ENCODE assay signal across 25 cellular contexts in the genomic region with DNA sequence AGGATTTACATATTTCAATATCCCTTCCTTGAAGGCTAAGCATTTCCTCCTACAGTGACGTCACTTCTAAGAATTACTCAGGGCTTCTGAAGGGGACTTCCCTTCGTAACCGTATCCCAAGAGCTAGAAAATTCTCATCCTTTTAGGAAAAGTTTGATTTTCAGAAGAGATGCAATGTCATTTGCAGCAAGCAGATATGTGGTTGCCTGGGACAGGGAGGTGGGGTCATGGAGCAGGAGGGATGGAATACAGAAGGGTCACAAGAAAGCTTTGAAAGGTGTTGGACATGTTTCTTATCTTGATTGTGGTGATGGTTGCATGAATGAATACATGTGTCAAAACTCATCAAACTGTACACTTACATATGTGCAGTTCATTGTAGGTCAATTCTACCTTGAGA.
DNase-seq lines count a peak whose midpoint lies in the region; ATAC-seq, FAIRE-seq and TF ChIP-seq lines count a peak whose summit lies in the region.
"Had no signal": no experiment of that assay in that cellular context is flagged by ENCODE, and none has a peak within 500 bp of the region (broad histone marks: within the 10 kb centered on the region; RNA-seq: fewer than 3 reads in every experiment).

No MANE protein-coding gene starts in this region.

- TF ChIP-seq POLR2A in K562 (conservative IDR thresholded peaks at IDR 0.05), result no peak

- no peaks in the 10 kb centered on the region for H3K79me2 ChIP-seq in K562 (ENCODE audit: control insufficient read depth, insufficient read depth, low read length)
- H3K79me2 ChIP-seq: hepatocyte had no signal

- TF ChIP-seq RAD21 in K562 (CRISPR knock-in tag; conservative IDR thresholded peaks at IDR 0.05 in 1 of 2, IDR thresholded peaks at IDR 0.05 in 1 of 2), result no peak

- H3K27me3 ChIP-seq in K562 (ENCODE audit: control insufficient read depth in 2 of 2, insufficient read depth in 2 of 2, low read length in 2 of 2), result no peaks in the 10 kb centered on the region
- H3K27me3 ChIP-seq: hepatocyte, testis, uterus had no signal

- peaks cover 14% of the 10 kb centered on the region for H3K27me3 Mint-ChIP-seq in activated CD4-positive, alpha-beta memory T cell treated with anti-CD3 and anti-CD28 coated beads for 36 hours
- peaks cover 6% of the 10 kb centered on the region for H3K27me3 Mint-ChIP-seq in activated CD4-positive, alpha-beta memory T cell treated with anti-CD3 and anti-CD28 coated beads, Interleukin-2, amount 10 ng/mL, durations not matched to agents 7 days and 5 days
- H3K27me3 Mint-ChIP-seq in nephron (ENCODE audit: low read depth), result peaks cover 8% of the 10 kb centered on the region

- intact Hi-C loops in activated CD4-positive, alpha-beta memory T cell treated with anti-CD3 and anti-CD28 coated beads for 36 hours (cut with micrococcal nuclease), result loop anchor here (1.0 to 10.0 kb wide), 3 partner anchors 12 to 651 kb away; partner anchors contain the start of genes ATL2 and SOS1
- intact Hi-C loops in K562 (cut with micrococcal nuclease), result no loop called here

- peak; percentile 61 for FAIRE-seq in K562 (lab: Jason Lieb, UNC)
- FAIRE-seq: A204.1, astrocyte had no signal

- H3K4me2 ChIP-seq in K562 (ENCODE audit: insufficient read depth, low read length), result no peak overlapping the region; the same call in 1 of the 2 replicates
- H3K4me2 ChIP-seq: hepatocyte had no signal

- peaks cover 31% of the 10 kb centered on the region for H3K4me1 Mint-ChIP-seq in activated CD4-positive, alpha-beta memory T cell treated with anti-CD3 and anti-CD28 coated beads for 36 hours (ENCODE audit: low read depth)
- H3K4me1 Mint-ChIP-seq in activated CD4-positive, alpha-beta memory T cell treated with anti-CD3 and anti-CD28 coated beads, Interleukin-2, amount 10 ng/mL, durations not matched to agents 7 days and 5 days, result peaks cover 31% of the 10 kb centered on the region
- peaks cover 34% of the 10 kb centered on the region for H3K4me1 Mint-ChIP-seq in nephron

- no peaks in the 10 kb centered on the region for H4K20me1 ChIP-seq in K562 (replicated peaks; ENCODE audit: control insufficient read depth, insufficient read depth, low read length)

- 17% methylated on average over 3 of the region's 3 CpGs for WGBS in K562 (ENCODE audit: insufficient coverage, low coverage, missing lambda C conversion rate)

- H3K4me3 ChIP-seq in K562, result no peak overlapping the region
- H3K4me3 ChIP-seq: HAP-1, hepatocyte, SK-N-MC, testis, uterus had no signal

- no peak overlapping the region for H3K27ac Mint-ChIP-seq in activated CD4-positive, alpha-beta memory T cell treated with anti-CD3 and anti-CD28 coated beads for 36 hours
- no peak overlapping the region for H3K27ac Mint-ChIP-seq in activated CD4-positive, alpha-beta memory T cell treated with anti-CD3 and anti-CD28 coated beads, Interleukin-2, amount 10 ng/mL, durations not matched to agents 7 days and 5 days
- H3K27ac Mint-ChIP-seq in nephron, result peak overlapping the region in 2 of 3 experiments; percentile 20 to 37

- H3K9me1 ChIP-seq in K562 (ENCODE audit: control insufficient read depth, insufficient read depth, low read length), result no peaks in the 10 kb centered on the region

- peaks cover under 1% of the 10 kb centered on the region for H3K9me3 Mint-ChIP-seq in activated CD4-positive, alpha-beta memory T cell treated with anti-CD3 and anti-CD28 coated beads for 36 hours
- H3K9me3 Mint-ChIP-seq in activated CD4-positive, alpha-beta memory T cell treated with anti-CD3 and anti-CD28 coated beads, Interleukin-2, amount 10 ng/mL, durations not matched to agents 7 days and 5 days, result no peaks in the 10 kb centered on the region
- peaks cover 3% of the 10 kb centered on the region for H3K9me3 Mint-ChIP-seq in nephron
- H3K9me3 Mint-ChIP-seq: activated naive CD8-positive, alpha-beta T cell treated with anti-CD3 and anti-CD28 coated beads for 36 hours had no signal

- no peaks in the 10 kb centered on the region for H3K36me3 Mint-ChIP-seq in activated CD4-positive, alpha-beta memory T cell treated with anti-CD3 and anti-CD28 coated beads for 36 hours
- H3K36me3 Mint-ChIP-seq in activated CD4-positive, alpha-beta memory T cell treated with anti-CD3 and anti-CD28 coated beads, Interleukin-2, amount 10 ng/mL, durations not matched to agents 7 days and 5 days (ENCODE audit: low read depth), result peaks cover 6% of the 10 kb centered on the region
- H3K36me3 Mint-ChIP-seq in nephron (ENCODE audit: low read depth), result no peaks in the 10 kb centered on the region
- H3K36me3 Mint-ChIP-seq: activated naive CD8-positive, alpha-beta T cell treated with anti-CD3 and anti-CD28 coated beads for 36 hours had no signal

- H3K27ac ChIP-seq in K562 (ENCODE audit: extremely low read depth, low read depth, low read length), result no peak overlapping the region
- H3K27ac ChIP-seq: foreskin keratinocyte, hepatocyte, SK-N-MC, testis, uterus had no signal

- TF ChIP-seq CTCF in K562 (IDR thresholded peaks at IDR 0.05 in 2 of 3, conservative IDR thresholded peaks at IDR 0.05 in 1 of 3; ENCODE audit: insufficient read depth in 2 of 3, low read depth in 1 of 3, low read length in 3 of 3) (no peak), nephron (IDR thresholded peaks at IDR 0.05; ENCODE audit: unreplicated experiment in 3 of 3) (no peak)

- H3K4me3 Mint-ChIP-seq in activated CD4-positive, alpha-beta memory T cell treated with anti-CD3 and anti-CD28 coated beads for 36 hours, result no peak overlapping the region
- no peak overlapping the region for H3K4me3 Mint-ChIP-seq in activated CD4-positive, alpha-beta memory T cell treated with anti-CD3 and anti-CD28 coated beads, Interleukin-2, amount 10 ng/mL, durations not matched to agents 7 days and 5 days
- H3K4me3 Mint-ChIP-seq in nephron, result no peak overlapping the region
- H3K4me3 Mint-ChIP-seq: activated naive CD8-positive, alpha-beta T cell treated with anti-CD3 and anti-CD28 coated beads for 36 hours; CD8-positive, alpha-beta memory T cell had no signal

- in situ Hi-C loops in K562 (cut with MboI), result no loop called here

- H3K4me1 ChIP-seq in K562 (replicated peaks in 1 of 2; ENCODE audit: control insufficient read depth in 2 of 2, insufficient read depth in 2 of 2, low read length in 2 of 2), result peaks cover 15 to 27% of the 10 kb centered on the region in 2 experiments
- H3K4me1 ChIP-seq: foreskin keratinocyte, HAP-1, testis, uterus had no signal

- ATAC-seq in GM21529 (IDR thresholded peaks at IDR 0.05; ENCODE audit: unreplicated experiment), result peak; percentile 63
- ATAC-seq in K562, result peak; percentile 21; the same call in 2 of the 3 replicates
- ATAC-seq: foreskin keratinocyte had no signal

- H3K9me3 ChIP-seq in K562 (replicated peaks; ENCODE audit: control insufficient read depth, insufficient read depth, low read depth, low read length), result no peaks in the 10 kb centered on the region
- H3K9me3 ChIP-seq: testis, uterus had no signal

- DNase-seq in activated CD4-positive, alpha-beta memory T cell treated with anti-CD3 and anti-CD28 coated beads for 36 hours, result peak; percentile 26
- DNase-seq in activated CD4-positive, alpha-beta memory T cell treated with anti-CD3 and anti-CD28 coated beads, Interleukin-2, amount 10 ng/mL, durations not matched to agents 7 days and 5 days, result no peak
- DNase-seq in K562 (ENCODE audit: extremely low read depth in 1 of 4, low spot score in 3 of 4) (peak in 1 of 4 experiments; percentile 37), NCI-H187 treated with DMSO at 0.1 percent for 48 hours (lab: John Stamatoyannopoulos, UW) (no peak)
- no peak for DNase-seq in stimulated activated CD4-positive, alpha-beta T cell treated with anti-CD3 and anti-CD28 coated beads, Interleukin-2, amount 100 ng/mL, for 48 hours
- no peak for DNase-seq in stimulated activated CD4-positive, alpha-beta T cell treated with anti-CD3 and anti-CD28 coated beads, Interleukin-4, amount 100 ng/mL, for 1 hour
- DNase-seq: activated CD4-positive, alpha-beta T cell treated with anti-CD3 and anti-CD28 coated beads, Interleukin-2, amount 50 U/mL, for 4 hours; activated naive CD8-positive, alpha-beta T cell treated with anti-CD3 and anti-CD28 coated beads for 36 hours; AML-193; CD8-positive, alpha-beta memory T cell; cerebellar nuclear complex; foreskin keratinocyte; GF-D8; mesenchymal stem cell; NCI-H1048; NCI-H2029; testis; uterus had no signal

- no peak overlapping the region for H2AFZ ChIP-seq in K562 (ENCODE audit: low read depth, low read length)
- H2AFZ ChIP-seq: hepatocyte had no signal

- POLR2A ChIA-PET in activated CD4-positive, alpha-beta memory T cell treated with anti-CD3 and anti-CD28 coated beads for 36 hours (lab: Charles Lee), result interaction anchor here (0.9 to 2.2 kb wide), 5 partner anchors 11 to 157 kb away, joined by 3 to 14 read pairs (median 4); partner anchors contain the start of gene ATL2
- POLR2A ChIA-PET in activated CD4-positive, alpha-beta memory T cell treated with anti-CD3 and anti-CD28 coated beads, Interleukin-2, amount 10 ng/mL, durations not matched to agents 7 days and 5 days (lab: Charles Lee), result interaction anchor here (0.6 to 2.1 kb wide), 2 partner anchors 18 to 98 kb away, joined by 6 to 14 read pairs; no protein-coding TSS in a partner anchor
- POLR2A ChIA-PET in K562 (lab: Yijun Ruan, JAX), result interaction anchor here (0.6 to 1.6 kb wide), 3 partner anchors 38 to 200 kb away, joined by 3 to 4 read pairs (median 4); no protein-coding TSS in a partner anchor

- no TSS peak for BruUV-seq in K562 (replicated peaks; lab: Mats Ljungman, UMichigan)

- CTCF ChIA-PET in activated CD4-positive, alpha-beta memory T cell treated with anti-CD3 and anti-CD28 coated beads for 36 hours (lab: Charles Lee), result interaction anchor here (1.8 to 2.8 kb wide), 3 partner anchors 8 to 158 kb away, joined by 10 to 15 read pairs (median 12); no protein-coding TSS in a partner anchor
- CTCF ChIA-PET in activated CD4-positive, alpha-beta memory T cell treated with anti-CD3 and anti-CD28 coated beads, Interleukin-2, amount 10 ng/mL, durations not matched to agents 7 days and 5 days (lab: Charles Lee), result interaction anchor here (1.4 to 1.8 kb wide), 2 partner anchors 8 to 34 kb away, joined by 4 to 8 read pairs; no protein-coding TSS in a partner anchor
- CTCF ChIA-PET in K562 (lab: Yijun Ruan, JAX; ENCODE audit: low intra/inter-chr PET ratio), result no interaction called here

- no peaks in the 10 kb centered on the region for H3K36me3 ChIP-seq in K562 (ENCODE audit: control insufficient read depth, insufficient read depth, low read length)
- H3K36me3 ChIP-seq: HAP-1, uterus had no signal

- no peak for TF ChIP-seq EP300 in K562 (IDR thresholded peaks at IDR 0.05; ENCODE audit: low read length)

- no peak overlapping the region for H3K9ac ChIP-seq in K562 (ENCODE audit: insufficient read depth in 1 of 2, low read depth in 2 of 2, low read length in 2 of 2)

TF ChIP-seq in K562, 482 proteins besides CTCF, POLR2A, EP300 and RAD21 (continues in another document):
- TF ChIP-seq, protein P1, sequence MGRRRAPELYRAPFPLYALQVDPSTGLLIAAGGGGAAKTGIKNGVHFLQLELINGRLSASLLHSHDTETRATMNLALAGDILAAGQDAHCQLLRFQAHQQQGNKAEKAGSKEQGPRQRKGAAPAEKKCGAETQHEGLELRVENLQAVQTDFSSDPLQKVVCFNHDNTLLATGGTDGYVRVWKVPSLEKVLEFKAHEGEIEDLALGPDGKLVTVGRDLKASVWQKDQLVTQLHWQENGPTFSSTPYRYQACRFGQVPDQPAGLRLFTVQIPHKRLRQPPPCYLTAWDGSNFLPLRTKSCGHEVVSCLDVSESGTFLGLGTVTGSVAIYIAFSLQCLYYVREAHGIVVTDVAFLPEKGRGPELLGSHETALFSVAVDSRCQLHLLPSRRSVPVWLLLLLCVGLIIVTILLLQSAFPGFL (CRISPR knock-in tag; IDR thresholded peaks at IDR 0.05), result no peak

Comparison
In these comparisons a context has a peak if more than half of its experiments do, and no peak if none do; other contexts are left out.
1. H3K27ac Mint-ChIP-seq: peak in nephron (2 of 3); none in activated CD4-positive, alpha-beta memory T cell treated with anti-CD3 and anti-CD28 coated beads for 36 hours (single experiment) and activated CD4-positive, alpha-beta memory T cell treated with anti-CD3 and anti-CD28 coated beads, Interleukin-2, amount 10 ng/mL, durations not matched to agents 7 days and 5 days (single experiment).